Comparison of ENCODE assay signal across 28 cellular contexts in genomic region chr5:133788121-133788520, GRCh38.
"Had no signal": no experiment of that assay in that cellular context is flagged by ENCODE, and none has a peak within 500 bp of the region (broad histone marks: within the 10 kb centered on the region; RNA-seq: fewer than 3 reads in every experiment).

No MANE protein-coding gene starts in this region.

- H3K36me3 Mint-ChIP-seq: activated naive CD8-positive, alpha-beta T cell had no signal

- FAIRE-seq: astrocyte, bronchial epithelial cell had no signal

- H3K9me3 Mint-ChIP-seq: central memory CD8-positive, alpha-beta T cell; dendritic cell treated with granulocyte-macrophage colony-stimulating factor and Interleukin-4, amounts not matched to agents 40 ng/mL and 50 ng/mL, for 4 days had no signal

- H3K27me3 ChIP-seq: brain microvascular endothelial cell, dorsolateral prefrontal cortex, esophagus muscularis mucosa, gastrocnemius medialis had no signal

- H3K4me1 ChIP-seq: esophagus muscularis mucosa, foreskin keratinocyte, gastrocnemius medialis, heart left ventricle had no signal

- H3K4me3 Mint-ChIP-seq: activated CD4-positive, alpha-beta memory T cell treated with anti-CD3 and anti-CD28 coated beads, Interleukin-2, amount 10 ng/mL, durations not matched to agents 7 days and 5 days; activated CD4-positive, alpha-beta T cell treated with anti-CD3 and anti-CD28 coated beads for 36 hours; activated CD4-positive, alpha-beta T cell treated with anti-CD3 and anti-CD28 coated beads, Interleukin-2, amount 10 ng/mL, durations not matched to agents 24 days and 14 days; activated naive CD8-positive, alpha-beta T cell; central memory CD8-positive, alpha-beta T cell; dendritic cell treated with granulocyte-macrophage colony-stimulating factor and Interleukin-4, amounts not matched to agents 40 ng/mL and 50 ng/mL, for 4 days had no signal

- H3K27ac ChIP-seq: brain microvascular endothelial cell, coronary artery, dorsolateral prefrontal cortex, esophagus muscularis mucosa, foreskin keratinocyte, gastrocnemius medialis, heart left ventricle had no signal

- H3K36me3 ChIP-seq: brain microvascular endothelial cell, esophagus muscularis mucosa, gastrocnemius medialis, heart left ventricle had no signal

- DNase-seq: activated CD4-positive, alpha-beta memory T cell treated with anti-CD3 and anti-CD28 coated beads, Interleukin-2, amount 10 ng/mL, durations not matched to agents 7 days and 5 days; activated CD4-positive, alpha-beta T cell treated with anti-CD3 and anti-CD28 coated beads for 36 hours; activated CD4-positive, alpha-beta T cell treated with anti-CD3 and anti-CD28 coated beads, Interleukin-2, amount 10 ng/mL, durations not matched to agents 24 days and 14 days; activated CD4-positive, CD25-positive, alpha-beta regulatory T cell; activated CD4-positive, CD25-positive, alpha-beta regulatory T cell treated with anti-CD3 and anti-CD28 coated beads, Interleukin-2, amount 50 U/mL, for 72 hours; activated gamma-delta T cell treated with Interleukin-2 at 50 U/mL for 16 hours; activated naive CD4-positive, alpha-beta T cell treated with anti-CD3 and anti-CD28 coated beads, Interleukin-2, amount 50 U/mL, for 16 hours; activated naive CD4-positive, alpha-beta T cell treated with Interleukin-2 at 50 U/mL for 16 hours; activated T-cell treated with anti-CD3 and anti-CD28 coated beads, Interleukin-2, amount 50 U/mL, for 1 hour; activated T-cell treated with anti-CD3 and anti-CD28 coated beads, Interleukin-2, amount 50 U/mL, for 48 hours; amniotic stem cell; anterior cingulate cortex; brain microvascular endothelial cell; dorsolateral prefrontal cortex; effector memory CD4-positive, alpha-beta T cell; erythroblast; foreskin keratinocyte; gastrocnemius medialis; glutamatergic neuron; heart left ventricle; T-helper 2 cell had no signal

- H3K4me1 Mint-ChIP-seq: activated CD4-positive, alpha-beta memory T cell treated with anti-CD3 and anti-CD28 coated beads, Interleukin-2, amount 10 ng/mL, durations not matched to agents 7 days and 5 days; activated CD4-positive, alpha-beta T cell treated with anti-CD3 and anti-CD28 coated beads for 36 hours; activated CD4-positive, alpha-beta T cell treated with anti-CD3 and anti-CD28 coated beads, Interleukin-2, amount 10 ng/mL, durations not matched to agents 24 days and 14 days; central memory CD8-positive, alpha-beta T cell had no signal

- H3K27ac Mint-ChIP-seq: activated CD4-positive, alpha-beta memory T cell treated with anti-CD3 and anti-CD28 coated beads, Interleukin-2, amount 10 ng/mL, durations not matched to agents 7 days and 5 days; activated CD4-positive, alpha-beta T cell treated with anti-CD3 and anti-CD28 coated beads for 36 hours; activated CD4-positive, alpha-beta T cell treated with anti-CD3 and anti-CD28 coated beads, Interleukin-2, amount 10 ng/mL, durations not matched to agents 24 days and 14 days; activated naive CD8-positive, alpha-beta T cell; dendritic cell treated with granulocyte-macrophage colony-stimulating factor and Interleukin-4, amounts not matched to agents 40 ng/mL and 50 ng/mL, for 4 days had no signal

- H3K4me3 ChIP-seq: coronary artery, dorsolateral prefrontal cortex, esophagus muscularis mucosa, gastrocnemius medialis, heart left ventricle had no signal

- H3K27me3 Mint-ChIP-seq: activated CD4-positive, alpha-beta T cell treated with anti-CD3 and anti-CD28 coated beads for 36 hours; activated naive CD8-positive, alpha-beta T cell had no signal

- H3K9me3 ChIP-seq: esophagus muscularis mucosa, gastrocnemius medialis, heart left ventricle had no signal
